ENCODE assay signal across 9 cellular contexts in the genomic region with DNA sequence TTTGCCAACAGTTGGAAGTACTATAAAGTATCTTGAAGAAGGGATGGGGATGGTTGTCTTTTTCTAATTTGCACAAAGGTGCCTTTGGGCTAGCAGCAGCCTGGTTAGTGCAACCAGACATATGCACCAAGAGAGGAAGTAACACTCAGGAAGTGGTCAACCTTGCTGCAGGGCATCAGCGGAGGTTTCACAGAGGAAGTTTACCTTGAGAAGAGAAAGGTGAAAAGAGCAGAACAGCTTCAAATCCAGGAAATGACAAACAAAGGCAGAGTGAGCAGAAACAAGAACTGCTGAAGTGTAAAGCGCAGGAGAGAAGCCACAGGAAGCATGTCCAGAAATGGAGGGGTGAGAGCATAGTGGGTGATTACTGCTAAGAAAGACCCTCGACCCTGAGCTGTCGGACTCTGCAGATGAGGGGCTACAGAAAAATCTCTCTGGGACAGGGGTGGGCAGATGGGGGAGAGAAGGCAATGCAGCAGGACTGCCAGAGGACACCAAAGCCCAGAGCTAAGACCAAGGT.
DNase-seq lines count a peak whose midpoint lies in the region; ATAC-seq and TF ChIP-seq lines count a peak whose summit lies in the region.
"Had no signal": no experiment of that assay in that cellular context is flagged by ENCODE, and none has a peak within 500 bp of the region (broad histone marks: within the 10 kb centered on the region; RNA-seq: fewer than 3 reads in every experiment).

No MANE protein-coding gene starts in this region.

- peaks cover 88% of the 10 kb centered on the region for H3K4me1 Mint-ChIP-seq in WTC11
- peaks cover 82% of the 10 kb centered on the region for H3K4me1 Mint-ChIP-seq in endothelial cell (ENCODE audit: unreplicated experiment)

- H3K4me3 ChIP-seq in DND-41 (ENCODE audit: low read depth in 1 of 2, low read length in 2 of 2): no peak overlapping the region

- peaks cover 66% of the 10 kb centered on the region for H3K79me2 ChIP-seq in DND-41 (ENCODE audit: insufficient read depth, low read length)

- H3K27ac ChIP-seq in DND-41 (ENCODE audit: low read length): peak overlapping the region; percentile 67
- H3K27ac ChIP-seq: parathyroid adenoma had no signal

- H3K36me3 Mint-ChIP-seq in WTC11: peaks cover 14% of the 10 kb centered on the region
- H3K36me3 Mint-ChIP-seq in endothelial cell (ENCODE audit: low read depth, unreplicated experiment): peaks cover 4% of the 10 kb centered on the region

- peak overlapping the region; percentile 56 for H3K4me2 ChIP-seq in DND-41 (ENCODE audit: insufficient read depth, low read length)

- peaks cover 74% of the 10 kb centered on the region for H4K20me1 ChIP-seq in DND-41 (ENCODE audit: insufficient read depth, low read length)

- H3K36me3 ChIP-seq in DND-41 (ENCODE audit: insufficient read depth, low read length): peaks cover 41% of the 10 kb centered on the region

- POLR2A ChIA-PET in WTC11 (lab: Charles Lee): interaction anchor here (0.7 kb wide), 1 partner anchor 11 kb away, joined by 4 read pairs; no protein-coding TSS in a partner anchor

- no peak overlapping the region for H2AFZ ChIP-seq in DND-41 (ENCODE audit: low read depth, low read length)
- H2AFZ ChIP-seq: parathyroid adenoma had no signal

- CTCF ChIA-PET in WTC11 (lab: Charles Lee): interaction anchor here (0.7 to 2.6 kb wide), 3 partner anchors 50 to 216 kb away, joined by 3 to 10 read pairs (median 6); a partner anchor contains a TSS

- peaks cover 66% of the 10 kb centered on the region for H3K4me1 ChIP-seq in DND-41 (ENCODE audit: insufficient read depth, low read length)
- H3K4me1 ChIP-seq: parathyroid adenoma had no signal

- H3K4me3 Mint-ChIP-seq in WTC11 (no peak overlapping the region), endothelial cell (ENCODE audit: unreplicated experiment) (peak overlapping the region; percentile 26)

- DNase-seq in DND-41: peak; percentile 65
- no peak for DNase-seq in WTC11 (ENCODE audit: low spot score)
- DNase-seq in endothelial cell (ENCODE audit: low spot score): no peak
- peak; percentile 35 for DNase-seq in stimulated activated CD4-positive, alpha-beta T cell treated with anti-CD3 and anti-CD28 coated beads, Interleukin-2, amount 100 ng/mL, for 4 hours (ENCODE audit: low read depth)
- no peak for DNase-seq in anterior cingulate cortex (lab: John Stamatoyannopoulos, UW)
- no peak for DNase-seq in dedifferentiated amniotic fluid mesenchymal stem cell (ENCODE audit: extremely low spot score)

- no peaks in the 10 kb centered on the region for H3K27me3 ChIP-seq in DND-41 (ENCODE audit: insufficient read depth, low read length, poor library complexity)

- H3K9me3 Mint-ChIP-seq in WTC11 (no peaks in the 10 kb centered on the region), endothelial cell (ENCODE audit: unreplicated experiment) (no peaks in the 10 kb centered on the region)

- peak; percentile 56 for ATAC-seq in DND-41 (ENCODE audit: insufficient read depth, low read depth)
- peak; percentile 79 for ATAC-seq in GM19468 (IDR thresholded peaks at IDR 0.05; ENCODE audit: extremely low read depth, unreplicated experiment)
- peak; percentile 49 for ATAC-seq in HG03558 (IDR thresholded peaks at IDR 0.05; ENCODE audit: extremely low read depth, unreplicated experiment)
- ATAC-seq in WTC11: no peak

- TF ChIP-seq CTCF in DND-41 (IDR thresholded peaks at IDR 0.05; ENCODE audit: borderline replicate concordance, extremely low read depth, low read length, poor library complexity, severe bottlenecking) (no peak), WTC11 (IDR thresholded peaks at IDR 0.05) (no peak), endothelial cell (IDR thresholded peaks at IDR 0.05; ENCODE audit: unreplicated experiment) (no peak)

- no peaks in the 10 kb centered on the region for H3K27me3 Mint-ChIP-seq in WTC11 (ENCODE audit: low read depth)
- peaks cover 9% of the 10 kb centered on the region for H3K27me3 Mint-ChIP-seq in endothelial cell (ENCODE audit: unreplicated experiment)

- H3K9ac ChIP-seq in DND-41 (ENCODE audit: low read depth, low read length): peak overlapping the region; percentile 18; the same call in 1 of the 2 replicates
- H3K9ac ChIP-seq: parathyroid adenoma had no signal

- H3K27ac Mint-ChIP-seq in WTC11 (peak overlapping the region; percentile 92), endothelial cell (ENCODE audit: unreplicated experiment) (peak overlapping the region; percentile 92)

- no peaks in the 10 kb centered on the region for H3K9me3 ChIP-seq in DND-41 (ENCODE audit: insufficient read depth, low read length, severe bottlenecking)

TF ChIP-seq in WTC11, 78 proteins besides CTCF, POLR2A, EP300 and RAD21:
- TF ChIP-seq, protein P1, sequence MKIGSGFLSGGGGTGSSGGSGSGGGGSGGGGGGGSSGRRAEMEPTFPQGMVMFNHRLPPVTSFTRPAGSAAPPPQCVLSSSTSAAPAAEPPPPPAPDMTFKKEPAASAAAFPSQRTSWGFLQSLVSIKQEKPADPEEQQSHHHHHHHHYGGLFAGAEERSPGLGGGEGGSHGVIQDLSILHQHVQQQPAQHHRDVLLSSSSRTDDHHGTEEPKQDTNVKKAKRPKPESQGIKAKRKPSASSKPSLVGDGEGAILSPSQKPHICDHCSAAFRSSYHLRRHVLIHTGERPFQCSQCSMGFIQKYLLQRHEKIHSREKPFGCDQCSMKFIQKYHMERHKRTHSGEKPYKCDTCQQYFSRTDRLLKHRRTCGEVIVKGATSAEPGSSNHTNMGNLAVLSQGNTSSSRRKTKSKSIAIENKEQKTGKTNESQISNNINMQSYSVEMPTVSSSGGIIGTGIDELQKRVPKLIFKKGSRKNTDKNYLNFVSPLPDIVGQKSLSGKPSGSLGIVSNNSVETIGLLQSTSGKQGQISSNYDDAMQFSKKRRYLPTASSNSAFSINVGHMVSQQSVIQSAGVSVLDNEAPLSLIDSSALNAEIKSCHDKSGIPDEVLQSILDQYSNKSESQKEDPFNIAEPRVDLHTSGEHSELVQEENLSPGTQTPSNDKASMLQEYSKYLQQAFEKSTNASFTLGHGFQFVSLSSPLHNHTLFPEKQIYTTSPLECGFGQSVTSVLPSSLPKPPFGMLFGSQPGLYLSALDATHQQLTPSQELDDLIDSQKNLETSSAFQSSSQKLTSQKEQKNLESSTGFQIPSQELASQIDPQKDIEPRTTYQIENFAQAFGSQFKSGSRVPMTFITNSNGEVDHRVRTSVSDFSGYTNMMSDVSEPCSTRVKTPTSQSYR (CRISPR knock-in tag; IDR thresholded peaks at IDR 0.05): no peak
- TF ChIP-seq FOXJ3 (CRISPR knock-in tag; IDR thresholded peaks at IDR 0.05; ENCODE audit: borderline replicate concordance) (no peak), JUN (CRISPR knock-in tag; IDR thresholded peaks at IDR 0.05) (no peak), CREM (CRISPR knock-in tag; IDR thresholded peaks at IDR 0.05) (no peak)
- TF ChIP-seq, protein P2, sequence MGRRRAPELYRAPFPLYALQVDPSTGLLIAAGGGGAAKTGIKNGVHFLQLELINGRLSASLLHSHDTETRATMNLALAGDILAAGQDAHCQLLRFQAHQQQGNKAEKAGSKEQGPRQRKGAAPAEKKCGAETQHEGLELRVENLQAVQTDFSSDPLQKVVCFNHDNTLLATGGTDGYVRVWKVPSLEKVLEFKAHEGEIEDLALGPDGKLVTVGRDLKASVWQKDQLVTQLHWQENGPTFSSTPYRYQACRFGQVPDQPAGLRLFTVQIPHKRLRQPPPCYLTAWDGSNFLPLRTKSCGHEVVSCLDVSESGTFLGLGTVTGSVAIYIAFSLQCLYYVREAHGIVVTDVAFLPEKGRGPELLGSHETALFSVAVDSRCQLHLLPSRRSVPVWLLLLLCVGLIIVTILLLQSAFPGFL (CRISPR knock-in tag; IDR thresholded peaks at IDR 0.05; ENCODE audit: borderline replicate concordance): no peak

Comparison
In these comparisons a context has a peak if more than half of its experiments do, and no peak if none do; other contexts are left out.
1. DNase-seq: peak in DND-41 (single experiment) and stimulated activated CD4-positive, alpha-beta T cell treated with anti-CD3 and anti-CD28 coated beads, Interleukin-2, amount 100 ng/mL, for 4 hours (single experiment); none in WTC11 (single experiment), endothelial cell (single experiment), anterior cingulate cortex (0 of 58) and dedifferentiated amniotic fluid mesenchymal stem cell (single experiment).